Comparison of ENCODE assay signal across 30 cellular contexts in the genomic region with DNA sequence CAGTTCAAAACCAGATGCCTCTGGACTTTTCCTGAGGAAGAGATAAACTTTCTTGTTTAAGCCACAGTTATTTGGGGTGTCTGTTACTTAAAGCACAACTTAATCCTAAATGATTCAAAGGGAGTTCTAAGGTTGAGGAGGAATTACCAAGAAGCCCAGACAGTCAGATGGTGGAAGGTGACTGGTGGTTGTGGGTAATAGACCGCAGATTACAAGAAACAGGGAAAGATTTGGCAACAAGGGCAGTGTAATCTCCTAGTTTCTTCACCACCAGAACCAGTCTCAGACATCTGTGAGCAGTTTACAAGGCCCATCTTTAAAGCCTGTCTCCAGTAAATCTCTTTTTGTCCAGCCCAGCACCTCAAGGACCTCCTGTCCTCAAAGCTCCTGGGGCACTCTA.
"Had no signal": no experiment of that assay in that cellular context is flagged by ENCODE, and none has a peak within 500 bp of the region (broad histone marks: within the 10 kb centered on the region; RNA-seq: fewer than 3 reads in every experiment).

No MANE protein-coding gene starts in this region.

- H3K9me3 Mint-ChIP-seq: activated CD4-positive, alpha-beta memory T cell treated with anti-CD3 and anti-CD28 coated beads for 36 hours; activated CD4-positive, alpha-beta T cell treated with anti-CD3 and anti-CD28 coated beads, Interleukin-2, amount 10 ng/mL, durations not matched to agents 24 days and 14 days; activated naive CD4-positive, alpha-beta T cell treated with anti-CD3 and anti-CD28 coated beads, Interleukin-2, amount 10 ng/mL, durations not matched to agents 7 days and 5 days; activated naive CD8-positive, alpha-beta T cell treated with anti-CD3 and anti-CD28 coated beads, Interleukin-2, amount 10 ng/mL, durations not matched to agents 7 days and 5 days; endodermal cell; T-helper 1 cell treated with Interleukin-12 subunit alpha and Interleukin-12 subunit beta and Interleukin-4 antibody, amounts not matched to agents 30 μg/mL and 1 μg/mL, for 36 hours had no signal

- H2AFZ ChIP-seq: hepatocyte had no signal

- ATAC-seq: gastrocnemius medialis; naive thymus-derived CD4-positive, alpha-beta T cell; pancreas; psoas muscle; stimulated activated naive CD8-positive, alpha-beta T cell treated with anti-CD3 and anti-CD28 coated beads, Interleukin-15, Interleukin-2, amounts not matched to agents 100 U/mL and 50 U/mL, for 24 hours had no signal

- FAIRE-seq: astrocyte, pancreas, urothelium cell line had no signal

- H3K27me3 ChIP-seq: brain microvascular endothelial cell, esophagus muscularis mucosa, gastrocnemius medialis, hepatocyte, pancreas, sigmoid colon had no signal

- H3K4me3 ChIP-seq: esophagus muscularis mucosa, gastrocnemius medialis, hepatocyte, pancreas, psoas muscle, sigmoid colon, thoracic aorta had no signal

- H3K4me1 Mint-ChIP-seq: activated CD4-positive, alpha-beta T cell treated with anti-CD3 and anti-CD28 coated beads, Interleukin-2, amount 10 ng/mL, durations not matched to agents 24 days and 14 days; activated naive CD4-positive, alpha-beta T cell treated with anti-CD3 and anti-CD28 coated beads, Interleukin-2, amount 10 ng/mL, durations not matched to agents 7 days and 5 days; activated naive CD8-positive, alpha-beta T cell treated with anti-CD3 and anti-CD28 coated beads, Interleukin-2, amount 10 ng/mL, durations not matched to agents 7 days and 5 days; endodermal cell; naive thymus-derived CD4-positive, alpha-beta T cell had no signal

- DNase-seq: activated CD4-positive, alpha-beta memory T cell treated with anti-CD3 and anti-CD28 coated beads for 36 hours; activated CD4-positive, alpha-beta T cell treated with anti-CD3 and anti-CD28 coated beads, Interleukin-2, amount 10 ng/mL, durations not matched to agents 24 days and 14 days; activated CD4-positive, CD25-positive, alpha-beta regulatory T cell treated with anti-CD3 and anti-CD28 coated beads, Interleukin-2, amount 50 U/mL, for 72 hours; activated CD8-positive, alpha-beta memory T cell treated with anti-CD3 and anti-CD28 coated beads, Interleukin-2, amount 50 U/mL, for 4 hours; activated gamma-delta T cell; activated naive CD4-positive, alpha-beta T cell treated with anti-CD3 and anti-CD28 coated beads, Interleukin-2, amount 10 ng/mL, durations not matched to agents 7 days and 5 days; activated naive CD8-positive, alpha-beta T cell treated with anti-CD3 and anti-CD28 coated beads, Interleukin-2, amount 10 ng/mL, durations not matched to agents 7 days and 5 days; activated T-cell treated with anti-CD3 and anti-CD28 coated beads, Interleukin-2, amount 50 U/mL, for 1 hour; amniotic stem cell; brain microvascular endothelial cell; endodermal cell; gastrocnemius medialis; glutamatergic neuron; islet precursor cell; mammary epithelial cell; midbrain; naive thymus-derived CD4-positive, alpha-beta T cell; pancreas; psoas muscle; sigmoid colon; stimulated activated CD4-positive, alpha-beta T cell treated with anti-CD3 and anti-CD28 coated beads, Interleukin-4, amount 100 ng/mL, for 1 hour; stimulated activated naive CD8-positive, alpha-beta T cell treated with anti-CD3 and anti-CD28 coated beads, Interleukin-15, Interleukin-2, amounts not matched to agents 100 U/mL and 50 U/mL, for 24 hours; T-helper 9 cell; trophoblast cell had no signal

- H3K9me3 ChIP-seq: gastrocnemius medialis, pancreas, psoas muscle, sigmoid colon, thoracic aorta had no signal

- H3K4me1 ChIP-seq: pancreas, psoas muscle had no signal

- H3K36me3 ChIP-seq: brain microvascular endothelial cell, esophagus muscularis mucosa, gastrocnemius medialis, pancreas, sigmoid colon, thoracic aorta had no signal

- H3K79me2 ChIP-seq: hepatocyte had no signal

- H3K4me2 ChIP-seq: hepatocyte had no signal

- H3K27ac Mint-ChIP-seq: activated CD4-positive, alpha-beta memory T cell treated with anti-CD3 and anti-CD28 coated beads for 36 hours; activated CD4-positive, alpha-beta T cell treated with anti-CD3 and anti-CD28 coated beads, Interleukin-2, amount 10 ng/mL, durations not matched to agents 24 days and 14 days; activated naive CD4-positive, alpha-beta T cell treated with anti-CD3 and anti-CD28 coated beads, Interleukin-2, amount 10 ng/mL, durations not matched to agents 7 days and 5 days; activated naive CD8-positive, alpha-beta T cell treated with anti-CD3 and anti-CD28 coated beads, Interleukin-2, amount 10 ng/mL, durations not matched to agents 7 days and 5 days; endodermal cell; naive thymus-derived CD4-positive, alpha-beta T cell; T-helper 1 cell treated with Interleukin-12 subunit alpha and Interleukin-12 subunit beta and Interleukin-4 antibody, amounts not matched to agents 30 μg/mL and 1 μg/mL, for 36 hours had no signal

- H3K27ac ChIP-seq: brain microvascular endothelial cell, pancreas, thoracic aorta had no signal

- H3K36me3 Mint-ChIP-seq: activated CD4-positive, alpha-beta memory T cell treated with anti-CD3 and anti-CD28 coated beads for 36 hours; activated naive CD4-positive, alpha-beta T cell treated with anti-CD3 and anti-CD28 coated beads, Interleukin-2, amount 10 ng/mL, durations not matched to agents 7 days and 5 days; activated naive CD8-positive, alpha-beta T cell treated with anti-CD3 and anti-CD28 coated beads, Interleukin-2, amount 10 ng/mL, durations not matched to agents 7 days and 5 days had no signal

- H3K4me3 Mint-ChIP-seq: activated CD4-positive, alpha-beta memory T cell treated with anti-CD3 and anti-CD28 coated beads for 36 hours; activated CD4-positive, alpha-beta T cell treated with anti-CD3 and anti-CD28 coated beads, Interleukin-2, amount 10 ng/mL, durations not matched to agents 24 days and 14 days; activated naive CD4-positive, alpha-beta T cell treated with anti-CD3 and anti-CD28 coated beads, Interleukin-2, amount 10 ng/mL, durations not matched to agents 7 days and 5 days; activated naive CD8-positive, alpha-beta T cell treated with anti-CD3 and anti-CD28 coated beads, Interleukin-2, amount 10 ng/mL, durations not matched to agents 7 days and 5 days; endodermal cell; naive thymus-derived CD4-positive, alpha-beta T cell; T-helper 1 cell treated with Interleukin-12 subunit alpha and Interleukin-12 subunit beta and Interleukin-4 antibody, amounts not matched to agents 30 μg/mL and 1 μg/mL, for 36 hours had no signal
